Comparison of ENCODE assay signal across 8 cellular contexts in the genomic region with DNA sequence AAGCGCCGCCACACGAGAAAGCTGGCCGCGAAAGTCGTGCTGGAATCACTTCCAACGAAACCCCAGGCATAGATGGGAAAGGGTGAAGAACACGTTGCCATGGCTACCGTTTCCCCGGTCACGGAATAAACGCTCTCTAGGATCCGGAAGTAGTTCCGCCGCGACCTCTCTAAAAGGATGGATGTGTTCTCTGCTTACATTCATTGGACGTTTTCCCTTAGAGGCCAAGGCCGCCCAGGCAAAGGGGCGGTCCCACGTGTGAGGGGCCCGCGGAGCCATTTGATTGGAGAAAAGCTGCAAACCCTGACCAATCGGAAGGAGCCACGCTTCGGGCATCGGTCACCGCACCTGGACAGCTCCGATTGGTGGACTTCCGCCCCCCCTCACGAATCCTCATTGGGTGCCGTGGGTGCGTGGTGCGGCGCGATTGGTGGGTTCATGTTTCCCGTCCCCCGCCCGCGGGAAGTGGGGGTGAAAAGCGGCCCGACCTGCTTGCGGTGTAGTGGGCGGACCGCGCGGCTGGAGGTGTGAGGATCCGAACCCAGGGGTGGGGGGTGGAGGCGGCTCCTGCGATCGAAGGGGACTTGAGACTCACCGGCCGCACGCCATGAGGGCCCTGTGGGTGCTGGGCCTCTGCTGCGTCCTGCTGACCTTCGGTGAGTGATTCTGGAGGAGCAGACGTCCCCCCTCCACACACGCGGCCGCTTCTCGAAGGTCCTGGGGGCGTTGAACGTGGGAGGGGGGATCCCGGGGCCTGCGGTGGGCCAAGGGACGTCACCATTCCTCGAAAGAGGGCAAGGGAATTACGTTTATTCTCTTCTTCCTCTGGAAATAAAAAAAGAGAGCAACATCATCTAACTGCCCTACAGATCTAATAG. TPM values are rescaled to one million over a fixed set of nuclear protein-coding genes. Genes with fewer than 3 reads are reported as not detected.
DNase-seq lines count a peak whose midpoint lies in the region; ATAC-seq and TF ChIP-seq lines count a peak whose summit lies in the region.

Gene HSP90B1, plus strand, starts transcription at position 502 of the 878 bp plus-strand sequence. Its CDS starts 106 bp downstream, at position 608.

- WGBS in suprapubic skin = 0% methylated on average over 34 of the region's 67 CpGs

- peak within 1 kb of the TSS; percentile 97 to 98 for H3K27ac Mint-ChIP-seq in activated naive CD4-positive, alpha-beta T cell treated with anti-CD3 and anti-CD28 coated beads, Interleukin-2, amount 50 U/mL, for 72 hours

- H3K27ac ChIP-seq in suprapubic skin = peak within 1 kb of the TSS; percentile 87

- ATAC-seq in HG02610 (IDR thresholded peaks at IDR 0.05; ENCODE audit: unreplicated experiment) = peak; percentile 58
- peak; percentile 78 for ATAC-seq in activated naive CD4-positive, alpha-beta T cell treated with anti-CD3 and anti-CD28 coated beads, Interleukin-2, amount 50 U/mL, for 72 hours

- peak; percentile 99 for DNase-seq in NCI-H1092 treated with DMSO at 0.1 percent for 48 hours (lab: John Stamatoyannopoulos, UW)
- DNase-seq in SKM-1 (lab: John Stamatoyannopoulos, UW; ENCODE audit: unreplicated experiment) = peak; percentile 83
- peak; percentile 99 to 100 for DNase-seq in activated naive CD4-positive, alpha-beta T cell treated with anti-CD3 and anti-CD28 coated beads, Interleukin-2, amount 50 U/mL, for 72 hours (ENCODE audit: low spot score in 2 of 2)
- peak; percentile 100 for DNase-seq in globus pallidus (ENCODE audit: low spot score)
- peak; percentile 94 to 100 (median 99) for DNase-seq in nucleus accumbens (lab: John Stamatoyannopoulos, UW)
- DNase-seq in suprapubic skin (ENCODE audit: low spot score in 2 of 2) = peak; percentile 100

- H3K36me3 Mint-ChIP-seq in activated naive CD4-positive, alpha-beta T cell treated with anti-CD3 and anti-CD28 coated beads, Interleukin-2, amount 50 U/mL, for 72 hours = peaks cover 30 to 47% of the 10 kb centered on the region in 2 donors

- H3K36me3 ChIP-seq in suprapubic skin = peaks cover 19% of the 10 kb centered on the region

- peaks cover 46% of the 10 kb centered on the region for H3K4me1 ChIP-seq in suprapubic skin

- no peak for TF ChIP-seq EP300 in suprapubic skin (IDR thresholded peaks at IDR 0.05)

- no peaks in the 10 kb centered on the region for H3K9me3 Mint-ChIP-seq in activated naive CD4-positive, alpha-beta T cell treated with anti-CD3 and anti-CD28 coated beads, Interleukin-2, amount 50 U/mL, for 72 hours

- H3K4me3 ChIP-seq in GM08714 (ENCODE audit: low read length) = peak within 1 kb of the TSS; percentile 77
- H3K4me3 ChIP-seq in suprapubic skin = peak within 1 kb of the TSS; percentile 86

- no peaks in the 10 kb centered on the region for H3K27me3 ChIP-seq in suprapubic skin

- no peak for TF ChIP-seq CTCF in suprapubic skin (IDR thresholded peaks at IDR 0.05)

- H3K9me3 ChIP-seq in suprapubic skin = no peaks in the 10 kb centered on the region

- peak; percentile 42 to 76 for TF ChIP-seq POLR2A in suprapubic skin (IDR thresholded peaks at IDR 0.05)

RNA-seq across cellular contexts. Expression of gene HSP90B1, which starts in this region (rescaled TPM):
- 100 to 1,000 TPM; 285 to 376 TPM for total RNA-seq in activated naive CD4-positive, alpha-beta T cell treated with anti-CD3 and anti-CD28 coated beads, Interleukin-2, amount 50 U/mL, for 72 hours
- total RNA-seq in suprapubic skin = 100 to 1,000 TPM; 138 to 156 (median 141) TPM

Comparison
In these comparisons a context has a peak if more than half of its experiments do, and no peak if none do; other contexts are left out.
1. Peak in every context shown above with its lines: DNase-seq, ATAC-seq, H3K4me3 ChIP-seq and H3K27ac ChIP-seq.